Comparison of ENCODE assay signal across 27 cellular contexts in genomic region chr6:64054870-64055269, GRCh38.
"Had no signal": no experiment of that assay in that cellular context is flagged by ENCODE, and none has a peak within 500 bp of the region (broad histone marks: within the 10 kb centered on the region; RNA-seq: fewer than 3 reads in every experiment).

No MANE protein-coding gene starts in this region.

- DNase-seq: hypothalamus; immature natural killer cell; kidney; left colon; left lung; lower lobe of right lung; mammary epithelial cell; mesendoderm; naive B cell; natural killer cell; nephron progenitor cell; ovary; spleen; stimulated activated CD4-positive, alpha-beta T cell treated with anti-CD3 and anti-CD28 coated beads, Interleukin-4, amount 100 ng/mL, for 24 hours; stimulated activated naive CD4-positive, alpha-beta T cell; tibial artery; trophoblast cell; uterus had no signal

- H3K4me1 ChIP-seq: left lung, lower lobe of right lung, right atrium auricular region, spleen, suprapubic skin, tibial artery, uterus had no signal

- H3K36me3 ChIP-seq: left lung, lower lobe of right lung, ovary, right atrium auricular region, spleen, suprapubic skin, thoracic aorta, tibial artery had no signal

- H3K4me3 ChIP-seq: left lung, lower lobe of right lung, ovary, right atrium auricular region, skin epidermis, spleen, suprapubic skin, thoracic aorta, tibial artery, uterus had no signal

- H3K27ac ChIP-seq: left lung, lower lobe of right lung, ovary, right atrium auricular region, skin epidermis, spleen, suprapubic skin, thoracic aorta, tibial artery, uterus had no signal

- H3K4me1 Mint-ChIP-seq: immature natural killer cell; naive B cell; natural killer cell; nephron progenitor cell; stimulated activated effector memory CD8-positive, alpha-beta T cell treated with anti-CD3 and anti-CD28 coated beads, Interleukin-12 subunit alpha, Interleukin-12 subunit beta, amount 100 ng/mL, for 72 hours had no signal

- H3K27me3 Mint-ChIP-seq: naive B cell; progenitor cell of endocrine pancreas; stimulated activated naive CD8-positive, alpha-beta T cell treated with anti-CD3 and anti-CD28 coated beads, Interleukin-15, Interleukin-2, amounts not matched to agents 100 ng/mL and 50 ng/mL, for 24 hours had no signal

- ATAC-seq: left colon; left lung; lower lobe of right lung; natural killer cell; sciatic nerve; stimulated activated effector memory CD8-positive, alpha-beta T cell treated with anti-CD3 and anti-CD28 coated beads, Interleukin-12 subunit alpha, Interleukin-12 subunit beta, amount 100 ng/mL, for 72 hours had no signal

- H3K27me3 ChIP-seq: left lung, ovary, right atrium auricular region, spleen, suprapubic skin, tibial artery, uterus had no signal

- H3K27ac Mint-ChIP-seq: immature natural killer cell; mesothelial cell of epicardium; naive B cell; natural killer cell; nephron progenitor cell; progenitor cell of endocrine pancreas; stimulated activated effector memory CD8-positive, alpha-beta T cell treated with anti-CD3 and anti-CD28 coated beads, Interleukin-12 subunit alpha, Interleukin-12 subunit beta, amount 100 ng/mL, for 72 hours; stimulated activated naive CD8-positive, alpha-beta T cell treated with anti-CD3 and anti-CD28 coated beads, Interleukin-15, Interleukin-2, amounts not matched to agents 100 ng/mL and 50 ng/mL, for 24 hours had no signal

- H3K9me3 Mint-ChIP-seq: mesothelial cell of epicardium, nephron progenitor cell had no signal

- H3K9me3 ChIP-seq: left lung, lower lobe of right lung, ovary, right atrium auricular region, spleen, suprapubic skin, thoracic aorta, tibial artery, uterus had no signal

- H3K36me3 Mint-ChIP-seq: immature natural killer cell; mesothelial cell of epicardium; naive B cell; natural killer cell; stimulated activated effector memory CD8-positive, alpha-beta T cell treated with anti-CD3 and anti-CD28 coated beads, Interleukin-12 subunit alpha, Interleukin-12 subunit beta, amount 100 ng/mL, for 72 hours had no signal

- H3K4me3 Mint-ChIP-seq: immature natural killer cell; mesothelial cell of epicardium; naive B cell; natural killer cell; nephron progenitor cell; stimulated activated effector memory CD8-positive, alpha-beta T cell treated with anti-CD3 and anti-CD28 coated beads, Interleukin-12 subunit alpha, Interleukin-12 subunit beta, amount 100 ng/mL, for 72 hours; stimulated activated naive CD8-positive, alpha-beta T cell treated with anti-CD3 and anti-CD28 coated beads, Interleukin-15, Interleukin-2, amounts not matched to agents 100 ng/mL and 50 ng/mL, for 24 hours had no signal
